1 cellular context compared by ENCODE assay signal in genomic region chr17:80752369-80752705, GRCh38.
TF ChIP-seq lines count a peak whose summit lies in the region.

No MANE protein-coding gene starts in this region.

TF ChIP-seq in SK-N-SH, 30 proteins besides CTCF, POLR2A, EP300 and RAD21 (continued from another document):
- no peak for TF ChIP-seq REST (IDR thresholded peaks at IDR 0.05; ENCODE audit: low read depth, low read length)
- no peak for TF ChIP-seq GABPA (IDR thresholded peaks at IDR 0.05; ENCODE audit: low read depth)
